ENCODE assay signal across 1 cellular context in genomic region chr9:36398745-36399144, GRCh38.
TF ChIP-seq lines count a peak whose summit lies in the region.

No MANE protein-coding gene starts in this region.

TF ChIP-seq in GM12878, 131 proteins besides CTCF, POLR2A, EP300 and RAD21 (continued from another document):
- TF ChIP-seq ZNF592 (IDR thresholded peaks at IDR 0.05) (no peak), SREBF2 (IDR thresholded peaks at IDR 0.05; ENCODE audit: low read length) (no peak), PAX5 (IDR thresholded peaks at IDR 0.05; ENCODE audit: borderline replicate concordance, low read depth, low read length) (no peak), MXI1 (IDR thresholded peaks at IDR 0.05; ENCODE audit: low read depth, low read length) (no peak)
